31 cellular contexts compared by ENCODE assay signal in genomic region chr10:94989192-94989591, GRCh38. TPM values are rescaled to one million over a fixed set of nuclear protein-coding genes. Genes with fewer than 3 reads are reported as not detected.
DNase-seq lines count a peak whose midpoint lies in the region; ATAC-seq, FAIRE-seq and TF ChIP-seq lines count a peak whose summit lies in the region.
"Had no signal": no experiment of that assay in that cellular context is flagged by ENCODE, and none has a peak within 500 bp of the region (broad histone marks: within the 10 kb centered on the region; RNA-seq: fewer than 3 reads in every experiment).

No MANE protein-coding gene starts in this region.

- no peak for TF ChIP-seq POLR2A in HepG2 (IDR thresholded peaks at IDR 0.05; ENCODE audit: insufficient read depth in 1 of 2, low read depth in 2 of 2, low read length in 2 of 2)
- TF ChIP-seq POLR2A in right lobe of liver (IDR thresholded peaks at IDR 0.05) = no peak
- TF ChIP-seq POLR2A in K562 (conservative IDR thresholded peaks at IDR 0.05) = no peak

- no peaks in the 10 kb centered on the region for H3K9me1 ChIP-seq in K562 (ENCODE audit: control insufficient read depth, insufficient read depth, low read length)

- no peaks in the 10 kb centered on the region for H3K79me2 ChIP-seq in HepG2 (ENCODE audit: insufficient read depth, low read length)
- H3K79me2 ChIP-seq in K562 (ENCODE audit: control insufficient read depth, insufficient read depth, low read length) = no peaks in the 10 kb centered on the region

- H3K4me3 ChIP-seq in HepG2 (replicated peaks in 1 of 3; ENCODE audit: insufficient read depth in 1 of 3, low read depth in 2 of 3, low read length in 3 of 3) (no peak overlapping the region), right lobe of liver (no peak overlapping the region), K562 (no peak overlapping the region), psoas muscle (no peak overlapping the region)
- H3K4me3 ChIP-seq: BLaER1, GM12878 had no signal

- H3K27me3 Mint-ChIP-seq in natural killer cell (ENCODE audit: low read depth in 2 of 2) = no peaks in the 10 kb centered on the region
- H3K27me3 Mint-ChIP-seq: CD4-positive, alpha-beta memory T cell; CD4-positive, CD25-positive, alpha-beta regulatory T cell; CD8-positive, alpha-beta memory T cell had no signal

- no peak for ATAC-seq in HepG2
- ATAC-seq in right lobe of liver = no peak
- no peak for ATAC-seq in K562
- no peak for ATAC-seq in psoas muscle
- ATAC-seq in natural killer cell = no peak
- ATAC-seq: GM12878 had no signal

- TF ChIP-seq EP300 in HepG2 (IDR thresholded peaks at IDR 0.05; ENCODE audit: low read depth in 2 of 2, low read length in 2 of 2) (no peak), HepG2 (CRISPR knock-in tag; IDR thresholded peaks at IDR 0.05; ENCODE audit: borderline replicate concordance) (no peak), K562 (IDR thresholded peaks at IDR 0.05; ENCODE audit: low read length) (no peak)

- H3K36me3 ChIP-seq in HepG2 (replicated peaks in 1 of 2; ENCODE audit: control insufficient read depth in 1 of 2, insufficient read depth in 2 of 2, low read length in 2 of 2) (no peaks in the 10 kb centered on the region), right lobe of liver (peaks cover 0 to 50% (median 26%) of the 10 kb centered on the region in 4 donors), K562 (ENCODE audit: control insufficient read depth, insufficient read depth, low read length) (no peaks in the 10 kb centered on the region), psoas muscle (ENCODE audit: insufficient read depth in 1 of 2, low read depth in 1 of 2) (no peaks in the 10 kb centered on the region)
- H3K36me3 ChIP-seq: BE2C, BLaER1 had no signal

- no peak overlapping the region for H3K4me3 Mint-ChIP-seq in natural killer cell
- H3K4me3 Mint-ChIP-seq: CD14-positive monocyte; CD4-positive, alpha-beta memory T cell; CD8-positive, alpha-beta memory T cell had no signal

- CTCF ChIA-PET in HepG2 (lab: Yijun Ruan, JAX; ENCODE audit: low intra/inter-chr PET ratio, low total read pairs) = no interaction called here
- CTCF ChIA-PET in K562 (lab: Yijun Ruan, JAX; ENCODE audit: low intra/inter-chr PET ratio) = no interaction called here

- no peaks in the 10 kb centered on the region for H3K36me3 Mint-ChIP-seq in natural killer cell
- H3K36me3 Mint-ChIP-seq: CD14-positive monocyte; CD4-positive, alpha-beta memory T cell; CD4-positive, CD25-positive, alpha-beta regulatory T cell; CD8-positive, alpha-beta memory T cell had no signal

- in situ Hi-C loops in HepG2 (cut with HindIII; ENCODE audit: extremely low pct_ligation_motif_present, low pct_unique_long_range_greater_than_20kb) = no loop called here
- in situ Hi-C loops in K562 (cut with MboI) = no loop called here

- H3K4me1 ChIP-seq in HepG2 (ENCODE audit: insufficient read depth, low read length) (no peaks in the 10 kb centered on the region), right lobe of liver (peaks cover 0 to 48% (median 0%) of the 10 kb centered on the region in 4 donors), K562 (replicated peaks in 1 of 2; ENCODE audit: control insufficient read depth in 2 of 2, insufficient read depth in 2 of 2, low read length in 2 of 2) (no peaks in the 10 kb centered on the region), psoas muscle (no peaks in the 10 kb centered on the region)
- H3K4me1 ChIP-seq: BE2C, BLaER1 had no signal

- no peaks in the 10 kb centered on the region for H3K27me3 ChIP-seq in HepG2 (ENCODE audit: control insufficient read depth in 1 of 2, insufficient read depth in 2 of 2, low read length in 2 of 2)
- no peaks in the 10 kb centered on the region for H3K27me3 ChIP-seq in right lobe of liver
- H3K27me3 ChIP-seq in K562 (ENCODE audit: control insufficient read depth in 2 of 2, insufficient read depth in 2 of 2, low read length in 2 of 2) = no peaks in the 10 kb centered on the region
- no peaks in the 10 kb centered on the region for H3K27me3 ChIP-seq in psoas muscle (ENCODE audit: insufficient read depth in 3 of 3, low read length in 2 of 3)
- H3K27me3 ChIP-seq: BE2C, BLaER1 had no signal

- H3K4me1 Mint-ChIP-seq in natural killer cell = no peaks in the 10 kb centered on the region
- H3K4me1 Mint-ChIP-seq: CD14-positive monocyte; CD4-positive, alpha-beta memory T cell; CD4-positive, CD25-positive, alpha-beta regulatory T cell; CD8-positive, alpha-beta memory T cell had no signal

- H3K27ac Mint-ChIP-seq in natural killer cell = no peak overlapping the region
- H3K27ac Mint-ChIP-seq: CD14-positive monocyte; CD4-positive, alpha-beta memory T cell; CD4-positive, CD25-positive, alpha-beta regulatory T cell; CD8-positive, alpha-beta memory T cell had no signal

- BruUV-seq in HepG2 (replicated peaks; lab: Mats Ljungman, UMichigan) = no TSS peak
- no TSS peak for BruUV-seq in K562 (replicated peaks; lab: Mats Ljungman, UMichigan)

- POLR2A ChIA-PET in HepG2 (lab: Yijun Ruan, JAX) = no interaction called here
- POLR2A ChIA-PET in K562 (lab: Yijun Ruan, JAX) = no interaction called here

- TF ChIP-seq CTCF in HepG2 (CRISPR knock-in tag; IDR thresholded peaks at IDR 0.05) (no peak), right lobe of liver (IDR thresholded peaks at IDR 0.05) (no peak), K562 (IDR thresholded peaks at IDR 0.05 in 2 of 3, conservative IDR thresholded peaks at IDR 0.05 in 1 of 3; ENCODE audit: insufficient read depth in 2 of 3, low read depth in 1 of 3, low read length in 3 of 3) (no peak), psoas muscle (IDR thresholded peaks at IDR 0.05) (no peak), natural killer cell (IDR thresholded peaks at IDR 0.05) (no peak)

- DNase-seq in HepG2 (ENCODE audit: low spot score) (no peak), right lobe of liver (no peak), K562 (ENCODE audit: extremely low read depth in 1 of 4, low spot score in 3 of 4) (no peak), retina (peak; percentile 11), psoas muscle (no peak), natural killer cell (no peak)
- DNase-seq: ACHN; BE2C; C1 segment of cervical spinal cord; CD4-positive, alpha-beta memory T cell; CD4-positive, CD25-positive, alpha-beta regulatory T cell; CD8-positive, alpha-beta memory T cell; COR-L47; DMS 273 treated with DMSO at 0.1 percent for 48 hours; DMS153; DMS53; DMS79; DND-41; EL; GDM1 had no signal

- FAIRE-seq in HepG2 (lab: Jason Lieb, UNC) (no peak), K562 (lab: Jason Lieb, UNC) (no peak)
- FAIRE-seq: GM12878, GM12892, GM18507 had no signal

- H3K9ac ChIP-seq in HepG2 (ENCODE audit: insufficient read depth, low read depth, low read length) (no peak overlapping the region), K562 (ENCODE audit: insufficient read depth in 1 of 2, low read depth in 2 of 2, low read length in 2 of 2) (no peak overlapping the region)
- H3K9ac ChIP-seq: BLaER1 had no signal

- H4K20me1 ChIP-seq in HepG2 (ENCODE audit: insufficient read depth, low read length) (no peaks in the 10 kb centered on the region), K562 (replicated peaks; ENCODE audit: control insufficient read depth, insufficient read depth, low read length) (no peaks in the 10 kb centered on the region)
- H4K20me1 ChIP-seq: BLaER1 had no signal

- H3K4me2 ChIP-seq in HepG2 (ENCODE audit: low read depth, low read length) (no peak overlapping the region), K562 (ENCODE audit: insufficient read depth, low read length) (no peak overlapping the region)
- H3K4me2 ChIP-seq: BLaER1 had no signal

- TF ChIP-seq RAD21 in HepG2 (CRISPR knock-in tag; IDR thresholded peaks at IDR 0.05) = no peak
- no peak for TF ChIP-seq RAD21 in K562 (CRISPR knock-in tag; conservative IDR thresholded peaks at IDR 0.05 in 1 of 2, IDR thresholded peaks at IDR 0.05 in 1 of 2)

- H2AFZ ChIP-seq in HepG2 (ENCODE audit: low read length) = no peak overlapping the region
- H2AFZ ChIP-seq in K562 (ENCODE audit: low read depth, low read length) = no peak overlapping the region

- H3K9me3 Mint-ChIP-seq in natural killer cell = peaks cover 17 to 23% of the 10 kb centered on the region in 2 donors

- intact Hi-C loops in HepG2 (cut with micrococcal nuclease; ENCODE audit: unreplicated experiment) = no loop called here
- intact Hi-C loops in right lobe of liver (cut with DNase I) = no loop called here
- intact Hi-C loops in K562 (cut with micrococcal nuclease) = no loop called here
- intact Hi-C loops in psoas muscle (cut with DNase I) = no loop called here
- intact Hi-C loops in natural killer cell (cut with micrococcal nuclease) = no loop called here

- H3K9me3 ChIP-seq in HepG2 (ENCODE audit: low read length) (peaks cover 16% of the 10 kb centered on the region; the same call in 1 of the 2 replicates), right lobe of liver (no peaks in the 10 kb centered on the region), K562 (replicated peaks; ENCODE audit: control insufficient read depth, insufficient read depth, low read depth, low read length) (no peaks in the 10 kb centered on the region), psoas muscle (no peaks in the 10 kb centered on the region)
- H3K9me3 ChIP-seq: BE2C had no signal

- H3K27ac ChIP-seq in HepG2 (ENCODE audit: extremely low read length, insufficient read depth, low read length) (no peak overlapping the region), right lobe of liver (no peak overlapping the region), K562 (ENCODE audit: extremely low read depth, low read depth, low read length) (no peak overlapping the region), psoas muscle (no peak overlapping the region)
- H3K27ac ChIP-seq: 22Rv1, BLaER1 had no signal

RNA-seq across cellular contexts. Expression of gene CYP2C9, which starts 50.7 kb away (rescaled TPM):
- total RNA-seq in HepG2 (2016; rRNA removed; fragmentation: Illumina TruSeq; extraction: Trizol) (not detected in 2 replicates), right lobe of liver (1,000 to 10,000 TPM in 3 of 6 experiments, 100 to 1,000 TPM in 3; 231 to 3,951 (median 1,253) TPM), K562 (2014; rRNA removed) (not detected in 2 replicates), K562 (2014; rRNA removed; fragmentation: Illumina TruSeq; extraction: Trizol) (not detected in 2 replicates), K562 (2015; rRNA removed; fragmentation: Illumina TruSeq; extraction: Trizol) (not detected in 2 replicates), K562 (2021) (0.22 and 0.27 TPM in 2 replicates), psoas muscle (under 1 TPM in 1 of 4 donors, not detected in 3; 0.54 TPM), natural killer cell (not detected)
- not detected in 2 replicates for total RNA-seq in HepG2 (2016; cell fraction: cytosol; rRNA removed; fragmentation: Illumina TruSeq; extraction: Trizol; ENCODE audit: low read depth)
- not detected in 2 replicates for total RNA-seq in HepG2 (2016; cell fraction: insoluble cytoplasmic fraction; rRNA removed; fragmentation: Illumina TruSeq; extraction: Trizol)
- not detected in 2 replicates for total RNA-seq in HepG2 (2016; cell fraction: membrane; rRNA removed; fragmentation: Illumina TruSeq; extraction: Trizol)
- not detected in 2 replicates for total RNA-seq in HepG2 (2016; cell fraction: nucleus; rRNA removed; fragmentation: Illumina TruSeq; extraction: Trizol)
- polyA plus RNA-seq in HepG2 (2011; rRNA removed) (not detected in 2 replicates), K562 (2011; rRNA removed) (not detected in 2 replicates), K562 (2014; fragmentation: Illumina TruSeq; extraction: Trizol) (not detected in 2 replicates), K562 (2014; fragmentation: Nextera tagmentation; extraction: Ambion mirVana) (not detected), K562 (2014; rRNA removed) (not detected in 2 replicates), psoas muscle (under 1 TPM in 2 of 3 donors, not detected in 1; 0.08 to 0.26 TPM)
- polyA plus RNA-seq in HepG2 (2011; cell fraction: cytosol; rRNA removed) = not detected in 2 replicates
- 0.24 TPM in 1 of 2 replicates, not detected in the other for polyA plus RNA-seq in HepG2 (2011; cell fraction: nucleus; rRNA removed)
- not detected in 2 replicates for polyA plus RNA-seq in HepG2 (2012)
- polyA plus RNA-seq in HepG2 (2016; cell fraction: cytosol; fragmentation: Illumina TruSeq; extraction: Trizol; ENCODE audit: low read depth) = not detected in 2 replicates
- polyA plus RNA-seq in HepG2 (2016; cell fraction: insoluble cytoplasmic fraction; fragmentation: Illumina TruSeq; extraction: Trizol; ENCODE audit: low read depth) = not detected in 2 replicates
- not detected in 2 replicates for polyA plus RNA-seq in HepG2 (2016; cell fraction: membrane; fragmentation: Illumina TruSeq; extraction: Trizol; ENCODE audit: low read depth)
- not detected in 2 replicates for polyA plus RNA-seq in HepG2 (2016; cell fraction: nucleus; fragmentation: Illumina TruSeq; extraction: Trizol; ENCODE audit: insufficient read depth, low read depth)
- polyA minus RNA-seq in HepG2 (2011; rRNA and poly(A)+ RNA removed; ENCODE audit: low replicate concordance) = not detected in 2 replicates
- not detected in 2 replicates for polyA minus RNA-seq in HepG2 (2011; cell fraction: cytosol; rRNA and poly(A)+ RNA removed)
- not detected in 2 replicates for polyA minus RNA-seq in HepG2 (2011; cell fraction: nucleus; rRNA and poly(A)+ RNA removed)
- not detected in 2 replicates for total RNA-seq in K562 (2011; cell fraction: chromatin; rRNA removed; ENCODE audit: low replicate concordance)
- not detected in 2 replicates for total RNA-seq in K562 (2011; cell fraction: nucleolus; rRNA removed)
- not detected in 2 replicates for total RNA-seq in K562 (2011; cell fraction: nucleoplasm; rRNA removed)
- polyA plus RNA-seq in K562 (2011; cell fraction: cytosol; rRNA removed) = not detected in 2 replicates
- not detected in 2 replicates for polyA plus RNA-seq in K562 (2011; cell fraction: nucleus; rRNA removed)
- polyA plus RNA-seq in K562 (2012) = not detected in 2 replicates
- not detected in 2 replicates for polyA minus RNA-seq in K562 (2011; rRNA and poly(A)+ RNA removed)
- not detected in 2 replicates for polyA minus RNA-seq in K562 (2011; cell fraction: cytosol; rRNA and poly(A)+ RNA removed)
- not detected in 2 replicates for polyA minus RNA-seq in K562 (2011; cell fraction: nucleus; rRNA and poly(A)+ RNA removed)
- total RNA-seq: A172; A673; CD4-positive, alpha-beta memory T cell; CD4-positive, CD25-positive, alpha-beta regulatory T cell; CD8-positive, alpha-beta memory T cell; Daoy; G401 had no signal
- polyA plus RNA-seq: AG04450; CD14-positive monocyte; CD4-positive, alpha-beta memory T cell; CD4-positive, CD25-positive, alpha-beta regulatory T cell; CD8-positive, alpha-beta memory T cell had no signal

Comparison
In these comparisons a context has a peak if more than half of its experiments do, and no peak if none do; other contexts are left out.
1. RNA of gene CYP2C9, which starts 50.7 kb away (total RNA-seq): 231 to 3,951 TPM in right lobe of liver; 0.54 TPM in psoas muscle, not detected in HepG2, 0.22 to 0.27 TPM in K562 and not detected in natural killer cell; every median in the first group is over 100 times any median in the second.
2. Of the 241 proteins assayed by ChIP-seq in both HepG2 and K562: peak only in HepG2: none; only in K562: MAFG; in both: MAFF and MAFK; in neither: 238.